1 cellular context compared by ENCODE assay signal in the genomic region with DNA sequence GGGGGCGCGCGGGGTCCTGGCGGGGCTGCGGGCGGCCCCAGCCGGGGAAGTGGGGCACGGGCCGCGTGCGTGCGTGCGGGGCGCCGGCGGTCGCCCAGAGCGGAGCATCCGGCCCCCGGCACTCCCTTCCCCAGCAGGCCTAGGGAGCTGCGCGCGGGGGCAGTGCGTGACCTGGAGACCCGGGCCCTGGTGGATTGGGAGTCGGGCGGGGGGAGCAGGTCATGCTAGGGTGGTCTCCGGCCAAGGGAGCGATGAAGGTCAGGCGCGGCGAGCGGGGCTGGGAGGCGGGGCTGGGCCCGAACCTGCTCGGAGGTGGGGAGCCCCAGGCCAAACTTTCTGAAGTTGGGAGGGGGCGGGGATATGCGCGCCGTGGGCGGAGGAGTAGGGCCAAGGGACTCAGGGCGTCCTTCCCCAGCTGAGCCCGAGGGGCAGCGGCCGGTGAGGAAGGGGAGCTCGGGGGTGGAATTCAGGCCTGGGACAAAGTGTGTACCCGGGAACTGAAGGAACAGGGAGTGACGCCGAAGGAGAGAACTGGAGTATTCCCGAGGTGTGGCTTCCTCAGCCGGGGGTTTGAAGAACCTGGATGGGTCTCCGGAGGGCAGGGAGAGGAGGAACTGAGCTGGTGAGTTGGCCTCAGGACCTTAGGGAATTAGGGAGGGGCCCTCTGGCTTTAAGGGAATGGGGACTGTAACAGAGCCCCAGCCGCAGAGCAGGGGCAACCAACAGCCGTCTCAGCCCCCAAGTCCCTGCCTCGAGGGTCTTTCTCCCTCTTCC.
TF ChIP-seq lines count a peak whose summit lies in the region.

No MANE protein-coding gene starts in this region.

TF ChIP-seq in HEK293, 187 proteins besides CTCF, POLR2A, EP300 and RAD21 (continued from another document and continues in another):
- TF ChIP-seq, protein P1, sequence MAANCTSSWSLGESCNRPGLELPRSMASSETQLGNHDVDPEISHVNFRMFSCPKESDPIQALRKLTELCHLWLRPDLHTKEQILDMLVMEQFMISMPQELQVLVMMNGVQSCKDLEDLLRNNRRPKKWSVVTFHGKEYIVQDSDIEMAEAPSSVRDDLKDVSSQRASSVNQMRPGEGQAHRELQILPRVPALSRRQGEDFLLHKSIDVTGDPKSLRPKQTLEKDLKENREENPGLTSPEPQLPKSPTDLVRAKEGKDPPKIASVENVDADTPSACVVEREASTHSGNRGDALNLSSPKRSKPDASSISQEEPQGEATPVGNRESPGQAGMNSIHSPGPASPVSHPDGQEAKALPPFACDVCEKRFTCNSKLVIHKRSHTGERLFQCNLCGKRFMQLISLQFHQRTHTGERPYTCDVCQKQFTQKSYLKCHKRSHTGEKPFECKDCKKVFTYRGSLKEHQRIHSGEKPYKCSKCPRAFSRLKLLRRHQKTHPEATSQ (tag by site-specific recombination; IDR thresholded peaks at IDR 0.05) = no peak
- TF ChIP-seq SP2 (tag by site-specific recombination; IDR thresholded peaks at IDR 0.05) (peak; percentile 66), ZNF398 (tag by site-specific recombination; IDR thresholded peaks at IDR 0.05) (no peak), ZNF747 (tag by site-specific recombination; IDR thresholded peaks at IDR 0.05) (no peak), ZXDB (tag by site-specific recombination; IDR thresholded peaks at IDR 0.05) (no peak), ZNF654 (tag by site-specific recombination; IDR thresholded peaks at IDR 0.05; ENCODE audit: low read depth) (no peak), ZNF391 (tag by site-specific recombination; IDR thresholded peaks at IDR 0.05; ENCODE audit: borderline replicate concordance, low read depth) (0 out of 2 replicates have a peak, but pooled peaks have one; percentile 26), ZNF555 (tag by site-specific recombination; conservative IDR thresholded peaks at IDR 0.05) (no peak), PRDM6 (tag by site-specific recombination; IDR thresholded peaks at IDR 0.05) (no peak), ZBTB49 (tag by site-specific recombination; IDR thresholded peaks at IDR 0.05; ENCODE audit: low read depth) (no peak), ZNF274 (IDR thresholded peaks at IDR 0.05; ENCODE audit: low read length) (no peak), ZNF274 (tag by site-specific recombination; IDR thresholded peaks at IDR 0.05; ENCODE audit: borderline replicate concordance) (no peak), ZNF768 (tag by site-specific recombination; IDR thresholded peaks at IDR 0.05) (no peak), KLF8 (tag by site-specific recombination; IDR thresholded peaks at IDR 0.05) (peak; percentile 25; the same call in 1 of the 2 replicates), ZNF26 (tag by site-specific recombination; IDR thresholded peaks at IDR 0.05) (no peak), ZNF19 (tag by site-specific recombination; IDR thresholded peaks at IDR 0.05; ENCODE audit: low read depth) (no peak), KLF7 (tag by site-specific recombination; IDR thresholded peaks at IDR 0.05; ENCODE audit: borderline replicate concordance) (no peak), ZNF24 (tag by site-specific recombination; IDR thresholded peaks at IDR 0.05) (no peak), TCF7L2 (IDR thresholded peaks at IDR 0.05; ENCODE audit: borderline replicate concordance, low read depth, low read length) (no peak), ZBTB48 (tag by site-specific recombination; IDR thresholded peaks at IDR 0.05) (peak; percentile 87), ZNF426 (tag by site-specific recombination; IDR thresholded peaks at IDR 0.05) (no peak), ZNF548 (tag by site-specific recombination; IDR thresholded peaks at IDR 0.05) (no peak), HIC1 (tag by site-specific recombination; IDR thresholded peaks at IDR 0.05) (no peak), PRDM1 (tag by site-specific recombination; IDR thresholded peaks at IDR 0.05) (no peak), ZNF350 (tag by site-specific recombination; IDR thresholded peaks at IDR 0.05) (no peak), ZNF626 (tag by site-specific recombination; IDR thresholded peaks at IDR 0.05) (no peak), ZNF140 (tag by site-specific recombination; IDR thresholded peaks at IDR 0.05) (no peak), ZBTB7A (tag by site-specific recombination; IDR thresholded peaks at IDR 0.05; ENCODE audit: low read depth) (no peak), TRIM28 (IDR thresholded peaks at IDR 0.05; ENCODE audit: borderline replicate concordance, low read length) (no peak), ZNF341 (tag by site-specific recombination; IDR thresholded peaks at IDR 0.05; ENCODE audit: low read depth) (no peak; the same call in 1 of the 2 replicates)
- TF ChIP-seq, protein P2, sequence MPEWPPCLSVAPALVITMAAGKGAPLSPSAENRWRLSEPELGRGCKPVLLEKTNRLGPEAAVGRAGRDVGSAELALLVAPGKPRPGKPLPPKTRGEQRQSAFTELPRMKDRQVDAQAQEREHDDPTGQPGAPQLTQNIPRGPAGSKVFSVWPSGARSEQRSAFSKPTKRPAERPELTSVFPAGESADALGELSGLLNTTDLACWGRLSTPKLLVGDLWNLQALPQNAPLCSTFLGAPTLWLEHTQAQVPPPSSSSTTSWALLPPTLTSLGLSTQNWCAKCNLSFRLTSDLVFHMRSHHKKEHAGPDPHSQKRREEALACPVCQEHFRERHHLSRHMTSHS (tag by site-specific recombination; IDR thresholded peaks at IDR 0.05) = no peak
- TF ChIP-seq, protein P3, sequence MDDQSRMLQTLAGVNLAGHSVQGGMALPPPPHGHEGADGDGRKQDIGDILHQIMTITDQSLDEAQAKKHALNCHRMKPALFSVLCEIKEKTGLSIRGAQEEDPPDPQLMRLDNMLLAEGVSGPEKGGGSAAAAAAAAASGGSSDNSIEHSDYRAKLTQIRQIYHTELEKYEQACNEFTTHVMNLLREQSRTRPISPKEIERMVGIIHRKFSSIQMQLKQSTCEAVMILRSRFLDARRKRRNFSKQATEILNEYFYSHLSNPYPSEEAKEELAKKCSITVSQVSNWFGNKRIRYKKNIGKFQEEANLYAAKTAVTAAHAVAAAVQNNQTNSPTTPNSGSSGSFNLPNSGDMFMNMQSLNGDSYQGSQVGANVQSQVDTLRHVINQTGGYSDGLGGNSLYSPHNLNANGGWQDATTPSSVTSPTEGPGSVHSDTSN (CRISPR knock-in tag; IDR thresholded peaks at IDR 0.05) = no peak; the same call in 1 of the 2 replicates
- TF ChIP-seq, protein P4, sequence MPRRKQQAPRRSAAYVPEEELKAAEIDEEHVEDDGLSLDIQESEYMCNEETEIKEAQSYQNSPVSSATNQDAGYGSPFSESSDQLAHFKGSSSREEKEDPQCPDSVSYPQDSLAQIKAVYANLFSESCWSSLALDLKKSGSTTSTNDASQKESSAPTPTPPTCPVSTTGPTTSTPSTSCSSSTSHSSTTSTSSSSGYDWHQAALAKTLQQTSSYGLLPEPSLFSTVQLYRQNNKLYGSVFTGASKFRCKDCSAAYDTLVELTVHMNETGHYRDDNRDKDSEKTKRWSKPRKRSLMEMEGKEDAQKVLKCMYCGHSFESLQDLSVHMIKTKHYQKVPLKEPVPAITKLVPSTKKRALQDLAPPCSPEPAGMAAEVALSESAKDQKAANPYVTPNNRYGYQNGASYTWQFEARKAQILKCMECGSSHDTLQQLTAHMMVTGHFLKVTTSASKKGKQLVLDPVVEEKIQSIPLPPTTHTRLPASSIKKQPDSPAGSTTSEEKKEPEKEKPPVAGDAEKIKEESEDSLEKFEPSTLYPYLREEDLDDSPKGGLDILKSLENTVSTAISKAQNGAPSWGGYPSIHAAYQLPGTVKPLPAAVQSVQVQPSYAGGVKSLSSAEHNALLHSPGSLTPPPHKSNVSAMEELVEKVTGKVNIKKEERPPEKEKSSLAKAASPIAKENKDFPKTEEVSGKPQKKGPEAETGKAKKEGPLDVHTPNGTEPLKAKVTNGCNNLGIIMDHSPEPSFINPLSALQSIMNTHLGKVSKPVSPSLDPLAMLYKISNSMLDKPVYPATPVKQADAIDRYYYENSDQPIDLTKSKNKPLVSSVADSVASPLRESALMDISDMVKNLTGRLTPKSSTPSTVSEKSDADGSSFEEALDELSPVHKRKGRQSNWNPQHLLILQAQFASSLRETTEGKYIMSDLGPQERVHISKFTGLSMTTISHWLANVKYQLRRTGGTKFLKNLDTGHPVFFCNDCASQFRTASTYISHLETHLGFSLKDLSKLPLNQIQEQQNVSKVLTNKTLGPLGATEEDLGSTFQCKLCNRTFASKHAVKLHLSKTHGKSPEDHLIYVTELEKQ (tag by site-specific recombination; IDR thresholded peaks at IDR 0.05; ENCODE audit: borderline replicate concordance) = no peak
- TF ChIP-seq, protein P5, sequence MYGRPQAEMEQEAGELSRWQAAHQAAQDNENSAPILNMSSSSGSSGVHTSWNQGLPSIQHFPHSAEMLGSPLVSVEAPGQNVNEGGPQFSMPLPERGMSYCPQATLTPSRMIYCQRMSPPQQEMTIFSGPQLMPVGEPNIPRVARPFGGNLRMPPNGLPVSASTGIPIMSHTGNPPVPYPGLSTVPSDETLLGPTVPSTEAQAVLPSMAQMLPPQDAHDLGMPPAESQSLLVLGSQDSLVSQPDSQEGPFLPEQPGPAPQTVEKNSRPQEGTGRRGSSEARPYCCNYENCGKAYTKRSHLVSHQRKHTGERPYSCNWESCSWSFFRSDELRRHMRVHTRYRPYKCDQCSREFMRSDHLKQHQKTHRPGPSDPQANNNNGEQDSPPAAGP (tag by site-specific recombination; IDR thresholded peaks at IDR 0.05) = 0 out of 2 replicates have a peak, but pooled peaks have one; percentile 31
